Comparison of ENCODE assay signal across 8 cellular contexts in the genomic region with DNA sequence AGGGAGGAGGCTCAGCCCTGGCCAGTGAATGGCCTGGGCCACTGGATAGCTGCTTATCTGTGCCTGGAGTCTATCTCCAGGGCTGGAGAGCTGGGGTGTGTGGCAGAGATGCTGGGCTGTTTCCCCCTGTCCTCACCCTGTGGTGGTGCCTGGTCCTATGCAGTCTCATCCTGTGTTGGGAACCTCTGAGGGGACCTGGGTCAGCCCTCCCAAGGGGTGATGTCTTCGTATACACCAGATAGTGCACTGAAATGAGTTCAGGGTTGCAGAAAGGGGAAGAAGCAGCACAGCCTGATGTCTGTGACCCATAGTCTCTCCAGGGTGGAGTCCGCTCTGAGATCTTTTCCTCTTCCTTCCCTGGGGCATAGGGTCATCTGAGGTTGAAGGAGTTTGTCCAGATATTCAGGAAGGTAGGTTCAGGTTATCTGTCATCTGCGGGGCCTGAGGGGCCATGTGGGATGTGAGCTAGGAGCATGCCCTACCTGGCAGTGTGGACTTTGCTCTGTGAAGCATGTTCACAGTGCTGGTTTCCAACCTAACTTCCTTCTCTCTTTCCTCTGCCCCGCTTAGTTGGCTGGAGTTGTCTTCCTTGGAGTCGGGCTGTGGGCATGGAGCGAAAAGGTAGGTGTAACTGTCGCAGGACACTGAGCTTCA. TPM values are rescaled to one million over a fixed set of nuclear protein-coding genes. Genes with fewer than 3 reads are reported as not detected.
DNase-seq lines count a peak whose midpoint lies in the region; ATAC-seq, FAIRE-seq and TF ChIP-seq lines count a peak whose summit lies in the region.

No MANE protein-coding gene starts in this region.

- no peak overlapping the region for H3K4me3 ChIP-seq in IMR-90 (ENCODE audit: insufficient read depth, low read depth, low read length)
- H3K4me3 ChIP-seq in right cardiac atrium (ENCODE audit: low read length), result no peak overlapping the region
- no peak overlapping the region for H3K4me3 ChIP-seq in small intestine (ENCODE audit: low read depth in 1 of 2, low read length in 2 of 2)

- peaks cover 24% of the 10 kb centered on the region for H3K36me3 Mint-ChIP-seq in activated CD8-positive, alpha-beta T cell treated with anti-CD3 and anti-CD28 coated beads for 36 hours (ENCODE audit: low read depth)

- H2BK20ac ChIP-seq in IMR-90 (ENCODE audit: low read depth, low read length), result 0 out of 2 replicates have a peak overlapping the region, but pooled peaks have one; percentile 1

- no peak overlapping the region for H4K91ac ChIP-seq in IMR-90 (ENCODE audit: insufficient read depth, low read depth, low read length)

- no peak for ATAC-seq in IMR-90 (ENCODE audit: low read depth)
- ATAC-seq in activated CD8-positive, alpha-beta T cell treated with anti-CD3 and anti-CD28 coated beads for 36 hours, result no peak
- ATAC-seq in right cardiac atrium, result peak; percentile 10 to 31
- ATAC-seq in HG03175 (IDR thresholded peaks at IDR 0.05; ENCODE audit: unreplicated experiment), result no peak
- no peak for ATAC-seq in GM21447 (IDR thresholded peaks at IDR 0.05; ENCODE audit: unreplicated experiment)

- WGBS in IMR-90 (ENCODE audit: extremely low coverage in 2 of 2, insufficient read length in 1 of 2), 2 experiments, result 83% methylated on average over 1 of the region's 7 CpGs; no CpG with 5 or more reads in 1 of the 2 experiments
- WGBS in right cardiac atrium, result 58% methylated on average over 7 of the region's 7 CpGs
- WGBS in small intestine, 3 donors, result 14 to 51% (median 33%) methylated on average over 7 of the region's 7 CpGs

- no peak overlapping the region for H4K8ac ChIP-seq in IMR-90 (ENCODE audit: low read depth in 2 of 2, low read length in 2 of 2)

- H2BK5ac ChIP-seq in IMR-90 (ENCODE audit: low read depth, low read length, poor library complexity, severe bottlenecking), result no peak overlapping the region

- CTCF ChIA-PET in IMR-90 (lab: Yijun Ruan, JAX), result interaction anchor here (1.9 to 3.5 kb wide), 3 partner anchors 35 to 60 kb away, joined by 6 to 32 read pairs (median 20); no protein-coding TSS in a partner anchor
- CTCF ChIA-PET in activated CD8-positive, alpha-beta T cell treated with anti-CD3 and anti-CD28 coated beads for 36 hours (lab: Charles Lee), result interaction anchor here (1.1 to 23.2 kb wide), 18 partner anchors 10 to 132 kb away, joined by 3 to 1114 read pairs (median 16); a partner anchor contains a TSS

- no peak overlapping the region for H2AFZ ChIP-seq in IMR-90 (replicated peaks; ENCODE audit: low read length, poor library complexity)

- no peak overlapping the region for H3K9ac ChIP-seq in IMR-90 (ENCODE audit: low read depth, low read length)

- peaks cover 61% of the 10 kb centered on the region for H3K4me1 Mint-ChIP-seq in activated CD8-positive, alpha-beta T cell treated with anti-CD3 and anti-CD28 coated beads for 36 hours (ENCODE audit: low read depth)

- peaks cover 42% of the 10 kb centered on the region for H3K4me1 ChIP-seq in IMR-90 (ENCODE audit: control insufficient read depth, insufficient read depth, low read length)
- H3K4me1 ChIP-seq in right cardiac atrium (ENCODE audit: control insufficient read depth, insufficient read depth, low read length), result peaks cover 50% of the 10 kb centered on the region
- H3K4me1 ChIP-seq in small intestine (ENCODE audit: control insufficient read depth in 2 of 2, insufficient read depth in 1 of 2, low read depth in 1 of 2, low read length in 1 of 2), result peaks cover 19 to 27% of the 10 kb centered on the region in 2 donors

- no peak for TF ChIP-seq RAD21 in IMR-90 (IDR thresholded peaks at IDR 0.05; ENCODE audit: low read length)

- peaks cover 7% of the 10 kb centered on the region for H4K20me1 ChIP-seq in IMR-90 (ENCODE audit: insufficient read depth, low read length)

- no TSS peak for BruUV-seq in IMR-90 (replicated peaks; lab: Mats Ljungman, UMichigan)

- no peak overlapping the region for H2BK15ac ChIP-seq in IMR-90 (ENCODE audit: low read depth, low read length)

- no peaks in the 10 kb centered on the region for H3K27me3 Mint-ChIP-seq in activated CD8-positive, alpha-beta T cell treated with anti-CD3 and anti-CD28 coated beads for 36 hours

- no peak for TF ChIP-seq CTCF in IMR-90 (conservative IDR thresholded peaks at IDR 0.05; ENCODE audit: low read depth, low read length)
- no peak for TF ChIP-seq CTCF in activated CD8-positive, alpha-beta T cell treated with anti-CD3 and anti-CD28 coated beads for 36 hours (IDR thresholded peaks at IDR 0.05)

- no peak for TF ChIP-seq POLR2A in IMR-90 (IDR thresholded peaks at IDR 0.05; ENCODE audit: low read depth, low read length)

- H3K27ac ChIP-seq in IMR-90 (ENCODE audit: insufficient read depth, low read length) (no peak overlapping the region), right cardiac atrium (ENCODE audit: low read length) (peak overlapping the region; percentile 82), small intestine (ENCODE audit: low read depth in 1 of 2, low read length in 1 of 2) (peak overlapping the region; percentile 68 to 90)

- H3K9me3 Mint-ChIP-seq in activated CD8-positive, alpha-beta T cell treated with anti-CD3 and anti-CD28 coated beads for 36 hours, result no peaks in the 10 kb centered on the region

- no peak overlapping the region for H3K4me2 ChIP-seq in IMR-90 (ENCODE audit: low read depth, low read length)

- in situ Hi-C loops in IMR-90 (cut with MboI; ENCODE audit: low sequenced_read_pairs), result loop anchor here (5.0 kb wide), 1 partner anchor 47 kb away; no protein-coding TSS in a partner anchor

- DNase-seq in IMR-90 (no peak), right cardiac atrium (peak in 2 of 3 donors; percentile 44 to 46), small intestine (peak; percentile 88), occipital lobe (lab: John Stamatoyannopoulos, UW) (no peak), NCI-H748 (lab: John Stamatoyannopoulos, UW; ENCODE audit: unreplicated experiment) (no peak)
- DNase-seq in activated CD8-positive, alpha-beta T cell treated with anti-CD3 and anti-CD28 coated beads for 36 hours, result no peak

- H3K14ac ChIP-seq in IMR-90 (replicated peaks; ENCODE audit: low read depth, low read length), result peak overlapping the region; percentile 2; the same call in 1 of the 2 replicates

- H2AK9ac ChIP-seq in IMR-90 (replicated peaks; ENCODE audit: low read depth, low read length, poor library complexity), result peak overlapping the region; percentile 3

- POLR2A ChIA-PET in IMR-90 (lab: Charles Lee; ENCODE audit: unreplicated experiment), result no interaction called here
- POLR2A ChIA-PET in activated CD8-positive, alpha-beta T cell treated with anti-CD3 and anti-CD28 coated beads for 36 hours (lab: Charles Lee), result interaction anchor here (1.1 to 10.2 kb wide), 4 partner anchors 17 to 60 kb away, joined by 3 to 113 read pairs (median 19); no protein-coding TSS in a partner anchor

- no peaks in the 10 kb centered on the region for H3K9me3 ChIP-seq in IMR-90 (ENCODE audit: control insufficient read depth, insufficient read depth, low read length)
- no peaks in the 10 kb centered on the region for H3K9me3 ChIP-seq in right cardiac atrium (ENCODE audit: control insufficient read depth, low read length)
- H3K9me3 ChIP-seq in small intestine (ENCODE audit: control insufficient read depth, low read depth), result no peaks in the 10 kb centered on the region

- peaks cover 32 to 82% of the 10 kb centered on the region in 2 experiments for H3K79me1 ChIP-seq in IMR-90 (ENCODE audit: low read depth in 1 of 2, low read length in 2 of 2)

- intact Hi-C loops in IMR-90 (cut with micrococcal nuclease), result loop anchor here (2.0 kb wide), 1 partner anchor 115 kb away; no protein-coding TSS in a partner anchor
- intact Hi-C loops in activated CD8-positive, alpha-beta T cell treated with anti-CD3 and anti-CD28 coated beads for 36 hours (cut with micrococcal nuclease), result no loop called here
- intact Hi-C loops in right cardiac atrium (cut with DNase I), result loop anchor here in 3 of 4 donors (2.0 to 10.0 kb wide), 6 partner anchors 47 to 119 kb away; no protein-coding TSS in a partner anchor

- FAIRE-seq in small intestine (lab: Jason Lieb, UNC), result no peak

- H3K27me3 ChIP-seq in IMR-90 (ENCODE audit: control insufficient read depth, insufficient read depth, low read length), result no peaks in the 10 kb centered on the region
- H3K27me3 ChIP-seq in right cardiac atrium (ENCODE audit: control insufficient read depth, insufficient read depth), result no peaks in the 10 kb centered on the region
- no peaks in the 10 kb centered on the region for H3K27me3 ChIP-seq in small intestine (ENCODE audit: control insufficient read depth in 2 of 2, insufficient read depth in 2 of 2, low read length in 2 of 2)

- peak overlapping the region; percentile 71 for H3K23ac ChIP-seq in IMR-90 (ENCODE audit: low read depth, low read length)

- H3K56ac ChIP-seq in IMR-90 (ENCODE audit: extremely low read depth, insufficient read depth, low read length), result no peak overlapping the region

- H3K9me1 ChIP-seq in IMR-90 (ENCODE audit: insufficient read depth, low read length), result peaks cover 46% of the 10 kb centered on the region

- H2BK120ac ChIP-seq in IMR-90 (ENCODE audit: low read depth, low read length), result peak overlapping the region; percentile 34; the same call in 1 of the 2 replicates

- dilution Hi-C loops in IMR-90 (cut with HindIII; ENCODE audit: low sequenced_read_pairs, unreplicated experiment), result no loop called here

- H4K5ac ChIP-seq in IMR-90 (ENCODE audit: low read depth, low read length), result no peak overlapping the region

- H3K36me3 ChIP-seq in IMR-90 (ENCODE audit: control insufficient read depth, insufficient read depth, low read length), result peaks cover 4% of the 10 kb centered on the region; the same call in 1 of the 2 replicates
- H3K36me3 ChIP-seq in small intestine (ENCODE audit: control insufficient read depth in 2 of 2, insufficient read depth in 2 of 2, low read length in 2 of 2), result peaks cover 0 to 3% of the 10 kb centered on the region in 2 donors

- no peak overlapping the region for H3K4me3 Mint-ChIP-seq in activated CD8-positive, alpha-beta T cell treated with anti-CD3 and anti-CD28 coated beads for 36 hours

- no peak overlapping the region for H3K18ac ChIP-seq in IMR-90 (ENCODE audit: low read depth, low read length)

- H2AK5ac ChIP-seq in IMR-90 (ENCODE audit: low read depth, low read length), result 0 out of 2 replicates have a peak overlapping the region, but pooled peaks have one; percentile 37

- H3K4ac ChIP-seq in IMR-90 (ENCODE audit: low read depth, low read length), result peak overlapping the region; percentile 86

- H3K27ac Mint-ChIP-seq in activated CD8-positive, alpha-beta T cell treated with anti-CD3 and anti-CD28 coated beads for 36 hours, result peak overlapping the region; percentile 82

RNA-seq across cellular contexts. Expression of a gene that starts 33.4 kb away (rescaled TPM):
- total RNA-seq in IMR-90 (2012; rRNA removed) (not detected in 2 replicates), right cardiac atrium (not detected), occipital lobe (1.4 TPM)
- polyA plus RNA-seq in IMR-90 (2012; rRNA removed) (not detected in 2 replicates), right cardiac atrium (not detected), small intestine (under 1 TPM in 1 of 3 donors, not detected in 2; 0.09 TPM)
- polyA plus RNA-seq in IMR-90 (2012; cell fraction: cytosol; rRNA removed), result not detected in 2 replicates
- polyA plus RNA-seq in IMR-90 (2012; cell fraction: nucleus; rRNA removed; ENCODE audit: low replicate concordance), result not detected in 2 replicates
- total RNA-seq in activated CD8-positive, alpha-beta T cell treated with anti-CD3 and anti-CD28 coated beads for 36 hours, result under 1 TPM; 0.11 to 0.20 TPM

RNA-seq across cellular contexts. Expression of a gene that starts 50.2 kb away (rescaled TPM):
- total RNA-seq in IMR-90 (2012; rRNA removed) (13.3 and 18.5 TPM in 2 replicates), right cardiac atrium (10 to 100 TPM; 24.4 to 44.1 (median 34.1) TPM), occipital lobe (35.7 TPM)
- polyA plus RNA-seq in IMR-90 (2012; rRNA removed) (40.6 and 43.0 TPM in 2 replicates), right cardiac atrium (27.6 TPM), small intestine (10 to 100 TPM in 1 of 3 donors, 1 to 10 TPM in 2; 7.4 to 56.5 (median 8.4) TPM)
- 55.8 and 57.7 TPM in 2 replicates for polyA plus RNA-seq in IMR-90 (2012; cell fraction: cytosol; rRNA removed)
- 36.3 and 44.3 TPM in 2 replicates for polyA plus RNA-seq in IMR-90 (2012; cell fraction: nucleus; rRNA removed; ENCODE audit: low replicate concordance)
- 10 to 100 TPM; 43.9 to 45.5 TPM for total RNA-seq in activated CD8-positive, alpha-beta T cell treated with anti-CD3 and anti-CD28 coated beads for 36 hours

Comparison
In these comparisons a context has a peak if more than half of its experiments do, and no peak if none do; other contexts are left out.
1. ATAC-seq: peak in right cardiac atrium (2 of 2); none in IMR-90 (single experiment), activated CD8-positive, alpha-beta T cell treated with anti-CD3 and anti-CD28 coated beads for 36 hours (single experiment), HG03175 (single experiment) and GM21447 (single experiment).
2. DNase-seq: peak in right cardiac atrium (2 of 3) and small intestine (single experiment); none in IMR-90 (single experiment), activated CD8-positive, alpha-beta T cell treated with anti-CD3 and anti-CD28 coated beads for 36 hours (single experiment), occipital lobe (single experiment) and NCI-H748 (single experiment).